Comparison of ENCODE assay signal across 18 cellular contexts in genomic region chr21:32878654-32879053, GRCh38.
"Had no signal": no experiment of that assay in that cellular context is flagged by ENCODE, and none has a peak within 500 bp of the region (broad histone marks: within the 10 kb centered on the region; RNA-seq: fewer than 3 reads in every experiment).

No MANE protein-coding gene starts in this region.

- H3K4me1 ChIP-seq: foreskin keratinocyte, psoas muscle had no signal

- H3K9me3 Mint-ChIP-seq: activated CD8-positive, alpha-beta T cell treated with anti-CD3 and anti-CD28 coated beads for 36 hours; activated naive CD8-positive, alpha-beta T cell treated with anti-CD3 and anti-CD28 coated beads, Interleukin-2, amount 50 U/mL, for 24 hours; stimulated activated naive CD8-positive, alpha-beta T cell treated with anti-CD3 and anti-CD28 coated beads, Interleukin-15, Interleukin-2, amounts not matched to agents 100 ng/mL and 50 ng/mL, for 24 hours had no signal

- H3K27ac ChIP-seq: foreskin keratinocyte, heart right ventricle, psoas muscle, WERI-Rb-1 had no signal

- H3K4me1 Mint-ChIP-seq: activated CD4-positive, alpha-beta T cell treated with anti-CD3 and anti-CD28 coated beads for 36 hours; activated naive CD8-positive, alpha-beta T cell treated with anti-CD3 and anti-CD28 coated beads, Interleukin-2, amount 50 U/mL, for 24 hours; nephron progenitor cell had no signal

- H3K36me3 ChIP-seq: heart right ventricle, WERI-Rb-1 had no signal

- DNase-seq: activated CD4-positive, alpha-beta T cell treated with anti-CD3 and anti-CD28 coated beads for 36 hours; activated CD8-positive, alpha-beta memory T cell treated with anti-CD3 and anti-CD28 coated beads, Interleukin-2, amount 50 U/mL, for 4 hours; activated CD8-positive, alpha-beta T cell treated with anti-CD3 and anti-CD28 coated beads for 36 hours; activated naive CD8-positive, alpha-beta T cell treated with anti-CD3 and anti-CD28 coated beads, Interleukin-2, amount 50 U/mL, for 24 hours; effector CD4-positive, alpha-beta T cell; foreskin keratinocyte; heart right ventricle; mesendoderm; nephron progenitor cell; psoas muscle; stimulated activated CD4-positive, alpha-beta T cell treated with anti-CD3 and anti-CD28 coated beads, Interleukin-4, amount 100 ng/mL, for 1 hour; WERI-Rb-1 had no signal

- H3K27ac Mint-ChIP-seq: activated CD4-positive, alpha-beta T cell treated with anti-CD3 and anti-CD28 coated beads for 36 hours; activated CD8-positive, alpha-beta T cell treated with anti-CD3 and anti-CD28 coated beads for 36 hours; activated naive CD8-positive, alpha-beta T cell treated with anti-CD3 and anti-CD28 coated beads, Interleukin-2, amount 50 U/mL, for 24 hours; nephron progenitor cell; stimulated activated naive CD8-positive, alpha-beta T cell treated with anti-CD3 and anti-CD28 coated beads, Interleukin-15, Interleukin-2, amounts not matched to agents 100 ng/mL and 50 ng/mL, for 24 hours had no signal

- H3K27me3 Mint-ChIP-seq: activated CD4-positive, alpha-beta T cell treated with anti-CD3 and anti-CD28 coated beads for 36 hours; activated naive CD8-positive, alpha-beta T cell treated with anti-CD3 and anti-CD28 coated beads, Interleukin-2, amount 50 U/mL, for 24 hours had no signal

- H3K9me3 ChIP-seq: psoas muscle had no signal

- H3K4me3 Mint-ChIP-seq: activated CD4-positive, alpha-beta T cell treated with anti-CD3 and anti-CD28 coated beads for 36 hours; activated CD8-positive, alpha-beta T cell treated with anti-CD3 and anti-CD28 coated beads for 36 hours; activated naive CD8-positive, alpha-beta T cell treated with anti-CD3 and anti-CD28 coated beads, Interleukin-2, amount 50 U/mL, for 24 hours; nephron progenitor cell; stimulated activated naive CD8-positive, alpha-beta T cell treated with anti-CD3 and anti-CD28 coated beads, Interleukin-15, Interleukin-2, amounts not matched to agents 100 ng/mL and 50 ng/mL, for 24 hours had no signal

- ATAC-seq: activated CD4-positive, alpha-beta T cell treated with anti-CD3 and anti-CD28 coated beads for 36 hours; activated CD8-positive, alpha-beta T cell treated with anti-CD3 and anti-CD28 coated beads for 36 hours; activated naive CD8-positive, alpha-beta T cell treated with anti-CD3 and anti-CD28 coated beads, Interleukin-2, amount 50 U/mL, for 24 hours; foreskin keratinocyte; left lobe of liver; psoas muscle had no signal

- H3K4me3 ChIP-seq: heart right ventricle, psoas muscle had no signal

- FAIRE-seq: astrocyte, endothelial cell of umbilical vein, islet of Langerhans, urothelium cell line had no signal
